ENCODE assay signal across 17 cellular contexts in the genomic region with DNA sequence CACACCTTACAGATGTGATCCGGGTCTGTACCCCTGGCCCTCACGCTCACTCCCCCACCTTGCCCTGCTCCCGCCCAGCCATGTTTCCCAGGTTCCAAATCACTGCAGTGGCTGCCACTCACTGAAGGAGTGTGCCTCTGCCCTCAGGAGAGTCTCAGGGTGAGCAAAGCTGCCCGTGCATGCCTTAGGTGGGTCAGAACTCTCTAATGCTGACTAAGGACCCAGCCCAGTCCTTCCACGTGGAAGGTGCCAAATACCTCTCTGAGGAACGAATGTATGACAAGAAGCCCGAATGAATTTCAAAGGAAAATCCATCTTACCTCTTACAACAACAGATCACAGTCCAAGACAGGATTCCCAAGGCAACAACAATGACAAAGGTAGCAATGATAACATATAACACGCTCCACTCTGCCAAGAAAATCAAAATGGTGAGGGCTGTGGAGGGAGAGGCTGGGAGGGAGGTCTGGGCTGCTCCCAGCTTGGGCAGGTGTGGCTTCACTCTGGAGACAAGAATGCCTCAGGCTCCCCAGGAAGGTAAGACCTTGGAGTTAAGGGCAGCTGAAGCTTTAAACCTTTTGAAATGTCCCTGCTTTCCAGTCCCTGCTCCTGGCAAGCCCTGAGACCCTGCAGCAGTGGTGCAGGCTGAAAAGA.
DNase-seq lines count a peak whose midpoint lies in the region; ATAC-seq and TF ChIP-seq lines count a peak whose summit lies in the region.
"Had no signal": no experiment of that assay in that cellular context is flagged by ENCODE, and none has a peak within 500 bp of the region (broad histone marks: within the 10 kb centered on the region; RNA-seq: fewer than 3 reads in every experiment).

No MANE protein-coding gene starts in this region.

- intact Hi-C loops in CD14-positive monocyte (cut with micrococcal nuclease): loop anchor here in 1 of 2 donors (10.0 kb wide), 1 partner anchor 97 kb away; no protein-coding TSS in a partner anchor

- DNase-seq in CD14-positive monocyte (ENCODE audit: low spot score) (no peak), RWPE1 (ENCODE audit: low spot score) (peak; percentile 18), epithelial cell of prostate (ENCODE audit: low read depth, low spot score) (no peak), NCI-H2227 treated with DMSO at 0.1 percent for 48 hours (lab: John Stamatoyannopoulos, UW) (no peak), ecto neural progenitor cell (ENCODE audit: low spot score) (no peak)
- DNase-seq in naive thymus-derived CD8-positive, alpha-beta T cell: no peak
- DNase-seq in stimulated activated CD4-positive, alpha-beta T cell treated with anti-CD3 and anti-CD28 coated beads, Interleukin-4, amount 100 ng/mL, for 24 hours: no peak
- DNase-seq: DMS 273 treated with DMSO at 0.1 percent for 48 hours; GDM1; NCI-H187; NCI-H446; NK-92 treated with Interleukin-12 subunit alpha and Interleukin-12 subunit beta, amount 100 ng/mL, for 24 hours; RPMI8226 had no signal

- no peaks in the 10 kb centered on the region for H3K27me3 Mint-ChIP-seq in CD14-positive monocyte (ENCODE audit: low read depth in 3 of 3)
- no peaks in the 10 kb centered on the region for H3K27me3 Mint-ChIP-seq in naive thymus-derived CD8-positive, alpha-beta T cell

- peak overlapping the region; percentile 73 to 90 for H3K4me3 Mint-ChIP-seq in CD14-positive monocyte
- peak overlapping the region in 8 of 10 donors; percentile 28 to 76 (median 72) for H3K4me3 Mint-ChIP-seq in naive thymus-derived CD8-positive, alpha-beta T cell

- peaks cover 55 to 60% of the 10 kb centered on the region in 2 donors for H3K36me3 Mint-ChIP-seq in CD14-positive monocyte
- peaks cover 5 to 47% (median 12%) of the 10 kb centered on the region in 3 donors for H3K36me3 Mint-ChIP-seq in naive thymus-derived CD8-positive, alpha-beta T cell

- peak overlapping the region; percentile 48 to 94 (median 88) for H3K27ac Mint-ChIP-seq in CD14-positive monocyte
- H3K27ac Mint-ChIP-seq in naive thymus-derived CD8-positive, alpha-beta T cell: peak overlapping the region; percentile 44 to 92 (median 89)

- ATAC-seq in naive thymus-derived CD8-positive, alpha-beta T cell: no peak
- no peak for ATAC-seq in HG03045 (IDR thresholded peaks at IDR 0.05; ENCODE audit: unreplicated experiment)
- ATAC-seq: A549, GM12878 had no signal

- peaks cover 23% of the 10 kb centered on the region for H3K4me1 Mint-ChIP-seq in CD14-positive monocyte
- peaks cover 22 to 46% (median 35%) of the 10 kb centered on the region in 4 donors for H3K4me1 Mint-ChIP-seq in naive thymus-derived CD8-positive, alpha-beta T cell

- POLR2A ChIA-PET in RWPE1 (lab: Yijun Ruan, JAX; ENCODE audit: low non-redundant PET): no interaction called here
- POLR2A ChIA-PET in naive thymus-derived CD8-positive, alpha-beta T cell (lab: Charles Lee): interaction anchor here (1.0 kb wide), 1 partner anchor 99 kb away, joined by 4 read pairs; no protein-coding TSS in a partner anchor

- CTCF ChIA-PET in RWPE1 (lab: Yijun Ruan, JAX): interaction anchor here (0.6 to 1.2 kb wide), 3 partner anchors 9 to 32 kb away, joined by 3 read pairs; no protein-coding TSS in a partner anchor

- TF ChIP-seq CTCF in CD14-positive monocyte (IDR thresholded peaks at IDR 0.05) (no peak), RWPE1 (conservative IDR thresholded peaks at IDR 0.05; ENCODE audit: low read depth) (no peak)

- H3K9me3 Mint-ChIP-seq in CD14-positive monocyte: no peaks in the 10 kb centered on the region
- H3K9me3 Mint-ChIP-seq in naive thymus-derived CD8-positive, alpha-beta T cell: no peaks in the 10 kb centered on the region

- H3K27ac ChIP-seq in RWPE1 (peak overlapping the region; percentile 72), epithelial cell of prostate (peak overlapping the region; percentile 12)
- H3K27ac ChIP-seq: A549; BLaER1 treated with 17β-estradiol and CSF1 and Interleukin-3, amounts not matched to agents 10 nM and 100 nM had no signal
